ENCODE assay signal across 29 cellular contexts in the genomic region with DNA sequence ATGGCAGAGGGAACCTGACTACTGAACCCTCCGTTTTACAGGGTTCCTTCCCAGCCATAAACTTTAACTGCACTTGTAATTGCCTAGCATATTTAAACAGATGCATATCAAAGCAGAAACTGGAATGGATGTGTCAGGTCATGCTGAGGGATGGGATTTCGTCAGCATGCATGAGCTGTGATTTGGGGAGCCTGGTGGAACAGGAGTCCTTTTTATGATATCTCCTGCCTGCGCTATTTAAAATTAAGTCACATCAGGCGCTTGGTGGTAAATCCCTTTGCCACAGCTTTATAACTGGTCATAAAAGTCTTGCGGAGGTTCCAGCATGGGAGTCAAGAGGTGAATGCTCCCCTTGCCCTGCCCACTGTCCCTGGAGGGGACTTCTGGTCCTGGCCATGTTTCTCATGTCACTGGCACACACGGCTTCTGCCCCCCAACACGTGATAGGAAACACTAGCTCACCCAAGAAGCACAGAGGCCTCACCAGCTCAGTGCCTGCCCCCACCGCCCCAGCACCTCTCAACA. TPM values are rescaled to one million over a fixed set of nuclear protein-coding genes. Genes with fewer than 3 reads are reported as not detected.
DNase-seq lines count a peak whose midpoint lies in the region; ATAC-seq and TF ChIP-seq lines count a peak whose summit lies in the region.
"Had no signal": no experiment of that assay in that cellular context is flagged by ENCODE, and none has a peak within 500 bp of the region (broad histone marks: within the 10 kb centered on the region; RNA-seq: fewer than 3 reads in every experiment).

No MANE protein-coding gene starts in this region.

- H2AFZ ChIP-seq in neural progenitor cell (replicated peaks) = no peak overlapping the region
- H2AFZ ChIP-seq: GM23248 had no signal

- H4K20me1 ChIP-seq in neural progenitor cell (ENCODE audit: low read depth) = no peaks in the 10 kb centered on the region

- H3K79me2 ChIP-seq in neural progenitor cell (ENCODE audit: low read depth) = no peaks in the 10 kb centered on the region

- peaks cover 13% of the 10 kb centered on the region for H3K36me3 Mint-ChIP-seq in glutamatergic neuron (ENCODE audit: unreplicated experiment)
- H3K36me3 Mint-ChIP-seq in neural progenitor cell = no peaks in the 10 kb centered on the region
- H3K36me3 Mint-ChIP-seq: CD14-positive monocyte, immature natural killer cell, mesothelial cell of epicardium, naive B cell, type B pancreatic cell had no signal

- H3K27ac ChIP-seq in RWPE2 (ENCODE audit: poor library complexity, severe bottlenecking) (no peak overlapping the region), neural progenitor cell (no peak overlapping the region), upper lobe of right lung (no peak overlapping the region)
- H3K27ac ChIP-seq: 22Rv1, ascending aorta, gastrocnemius medialis, GM23248, left ventricle myocardium inferior, SK-N-MC had no signal

- peak; percentile 46 for DNase-seq in DMS 273 (lab: John Stamatoyannopoulos, UW; ENCODE audit: unreplicated experiment)
- no peak for DNase-seq in DMS 273 treated with DMSO at 0.1 percent for 48 hours (lab: John Stamatoyannopoulos, UW)
- DNase-seq in RWPE2 (ENCODE audit: low spot score) = peak; percentile 65
- peak; percentile 5 for DNase-seq in glutamatergic neuron
- DNase-seq in neural progenitor cell (ENCODE audit: low spot score) = no peak
- no peak for DNase-seq in stimulated activated CD8-positive, alpha-beta memory T cell treated with anti-CD3 and anti-CD28 coated beads, Interleukin-4, amount 100 ng/mL, for 48 hours
- no peak for DNase-seq in upper lobe of right lung
- DNase-seq: activated gamma-delta T cell treated with Interleukin-2 at 50 U/mL for 16 hours; activated T-cell treated with anti-CD3 and anti-CD28 coated beads, Interleukin-2, amount 50 U/mL, for 4 hours; caudate nucleus; gastrocnemius medialis; GM23248; immature natural killer cell; left ventricle myocardium inferior; naive B cell; NCI-H146; NCI-H345; NCI-H748 treated with DMSO at 0.1 percent for 48 hours; stimulated activated naive CD4-positive, alpha-beta T cell had no signal

- H3K4me1 ChIP-seq in RWPE2 (ENCODE audit: insufficient read depth, poor library complexity, severe bottlenecking) (peaks cover 1% of the 10 kb centered on the region), neural progenitor cell (no peaks in the 10 kb centered on the region), upper lobe of right lung (peaks cover 3% of the 10 kb centered on the region)
- H3K4me1 ChIP-seq: ascending aorta had no signal

- H3K9ac ChIP-seq in neural progenitor cell = no peak overlapping the region
- H3K9ac ChIP-seq: GM23248 had no signal

- H3K9me3 Mint-ChIP-seq in glutamatergic neuron (ENCODE audit: unreplicated experiment) = peaks cover 26% of the 10 kb centered on the region
- peaks cover 4% of the 10 kb centered on the region for H3K9me3 Mint-ChIP-seq in neural progenitor cell
- H3K9me3 Mint-ChIP-seq: activated T-cell treated with anti-CD3 and anti-CD28 coated beads, Interleukin-2, amount 50 U/mL, for 4 hours; dendritic cell treated with granulocyte-macrophage colony-stimulating factor and Interleukin-4, amounts not matched to agents 40 ng/mL and 50 ng/mL, for 4 days; immature natural killer cell; mesothelial cell of epicardium; naive B cell; T-helper 1 cell treated with Interleukin-12 subunit alpha and Interleukin-12 subunit beta and Interleukin-4 antibody, amounts not matched to agents 30 μg/mL and 1 μg/mL, for 36 hours; type B pancreatic cell had no signal

- no peak overlapping the region for H3K4me2 ChIP-seq in neural progenitor cell

- H3K36me3 ChIP-seq in RWPE2 (ENCODE audit: low read depth) (no peaks in the 10 kb centered on the region), neural progenitor cell (no peaks in the 10 kb centered on the region), upper lobe of right lung (no peaks in the 10 kb centered on the region)
- H3K36me3 ChIP-seq: ascending aorta, gastrocnemius medialis, left ventricle myocardium inferior had no signal

- TF ChIP-seq CTCF in RWPE2 (IDR thresholded peaks at IDR 0.05; ENCODE audit: poor library complexity, severe bottlenecking) = no peak
- no peak for TF ChIP-seq CTCF in glutamatergic neuron (IDR thresholded peaks at IDR 0.05; ENCODE audit: partially characterized antibody, unreplicated experiment)
- TF ChIP-seq CTCF in neural progenitor cell (IDR thresholded peaks at IDR 0.05) = no peak
- no peak for TF ChIP-seq CTCF in upper lobe of right lung (IDR thresholded peaks at IDR 0.05)

- intact Hi-C loops in upper lobe of right lung (cut with DNase I) = no loop called here

- H3K4me1 Mint-ChIP-seq in glutamatergic neuron (ENCODE audit: low read depth, unreplicated experiment) = peaks cover 19% of the 10 kb centered on the region
- peaks cover 20% of the 10 kb centered on the region for H3K4me1 Mint-ChIP-seq in neural progenitor cell

- no peak overlapping the region for H3K4me3 ChIP-seq in RWPE2 (ENCODE audit: severe bottlenecking)
- no peak overlapping the region for H3K4me3 ChIP-seq in neural progenitor cell
- H3K4me3 ChIP-seq in upper lobe of right lung = no peak overlapping the region
- H3K4me3 ChIP-seq: ascending aorta, gastrocnemius medialis, GM23248, left ventricle myocardium inferior, SK-N-MC had no signal

- H3K27me3 ChIP-seq in RWPE2 (ENCODE audit: insufficient read depth, poor library complexity, severe bottlenecking) (no peaks in the 10 kb centered on the region), neural progenitor cell (no peaks in the 10 kb centered on the region), upper lobe of right lung (no peaks in the 10 kb centered on the region)
- H3K27me3 ChIP-seq: ascending aorta, gastrocnemius medialis had no signal

- no peaks in the 10 kb centered on the region for H3K9me3 ChIP-seq in RWPE2 (ENCODE audit: severe bottlenecking)
- no peaks in the 10 kb centered on the region for H3K9me3 ChIP-seq in neural progenitor cell (ENCODE audit: low read depth)
- H3K9me3 ChIP-seq in upper lobe of right lung = no peaks in the 10 kb centered on the region
- H3K9me3 ChIP-seq: ascending aorta, gastrocnemius medialis, left ventricle myocardium inferior had no signal

- no peaks in the 10 kb centered on the region for H3F3A ChIP-seq in neural progenitor cell (ENCODE audit: low read depth)

- no peak overlapping the region for H3K4me3 Mint-ChIP-seq in glutamatergic neuron (ENCODE audit: unreplicated experiment)
- peak overlapping the region; percentile 41 for H3K4me3 Mint-ChIP-seq in neural progenitor cell
- H3K4me3 Mint-ChIP-seq: activated T-cell treated with anti-CD3 and anti-CD28 coated beads, Interleukin-2, amount 50 U/mL, for 4 hours; CD14-positive monocyte; dendritic cell treated with granulocyte-macrophage colony-stimulating factor and Interleukin-4, amounts not matched to agents 40 ng/mL and 50 ng/mL, for 4 days; immature natural killer cell; mesothelial cell of epicardium; T-helper 1 cell treated with Interleukin-12 subunit alpha and Interleukin-12 subunit beta and Interleukin-4 antibody, amounts not matched to agents 30 μg/mL and 1 μg/mL, for 36 hours; type B pancreatic cell had no signal

- H3K27ac Mint-ChIP-seq in glutamatergic neuron (ENCODE audit: unreplicated experiment) (no peak overlapping the region), neural progenitor cell (no peak overlapping the region)
- H3K27ac Mint-ChIP-seq: CD14-positive monocyte; dendritic cell treated with granulocyte-macrophage colony-stimulating factor and Interleukin-4, amounts not matched to agents 40 ng/mL and 50 ng/mL, for 4 days; mesothelial cell of epicardium; naive B cell; T-helper 1 cell treated with Interleukin-12 subunit alpha and Interleukin-12 subunit beta and Interleukin-4 antibody, amounts not matched to agents 30 μg/mL and 1 μg/mL, for 36 hours; type B pancreatic cell had no signal

- H3K27me3 Mint-ChIP-seq in glutamatergic neuron (ENCODE audit: unreplicated experiment) = peaks cover 32% of the 10 kb centered on the region
- peaks cover 3% of the 10 kb centered on the region for H3K27me3 Mint-ChIP-seq in neural progenitor cell (ENCODE audit: insufficient read depth, low read depth)

- peak; percentile 11; the same call in 1 of the 3 replicates for ATAC-seq in RWPE2 (ENCODE audit: low read depth)
- no peak for ATAC-seq in upper lobe of right lung
- ATAC-seq in SK-N-SH treated with all-trans-retinoic acid at 6 μM for 48 hours = no peak
- ATAC-seq: activated T-cell treated with anti-CD3 and anti-CD28 coated beads, Interleukin-2, amount 50 U/mL, for 4 hours; gastrocnemius medialis; HepG2 had no signal

TF ChIP-seq in SK-N-SH treated with all-trans-retinoic acid at 6 μM for 48 hours, 23 proteins besides CTCF, POLR2A, EP300 and RAD21 (continues in another document):
- TF ChIP-seq ARNTL (CRISPR knock-in tag; IDR thresholded peaks at IDR 0.05; ENCODE audit: borderline replicate concordance, low read depth) (no peak), ESRRG (CRISPR knock-in tag; IDR thresholded peaks at IDR 0.05) (no peak), CSDC2 (CRISPR knock-in tag; IDR thresholded peaks at IDR 0.05) (no peak), PPARA (CRISPR knock-in tag; IDR thresholded peaks at IDR 0.05; ENCODE audit: borderline replicate concordance) (no peak), TCF4 (CRISPR knock-in tag; IDR thresholded peaks at IDR 0.05; ENCODE audit: borderline replicate concordance) (no peak), ZC3H10 (CRISPR knock-in tag; IDR thresholded peaks at IDR 0.05) (no peak), SNAI2 (CRISPR knock-in tag; IDR thresholded peaks at IDR 0.05) (no peak), ZNF565 (CRISPR knock-in tag; conservative IDR thresholded peaks at IDR 0.05; ENCODE audit: low read depth) (no peak), ZFP30 (CRISPR knock-in tag; IDR thresholded peaks at IDR 0.05) (no peak), RARB (CRISPR knock-in tag; IDR thresholded peaks at IDR 0.05) (no peak), TOX (CRISPR knock-in tag; IDR thresholded peaks at IDR 0.05; ENCODE audit: borderline replicate concordance) (no peak), ZNF8 (CRISPR knock-in tag; IDR thresholded peaks at IDR 0.05) (no peak)
- TF ChIP-seq, protein P1, sequence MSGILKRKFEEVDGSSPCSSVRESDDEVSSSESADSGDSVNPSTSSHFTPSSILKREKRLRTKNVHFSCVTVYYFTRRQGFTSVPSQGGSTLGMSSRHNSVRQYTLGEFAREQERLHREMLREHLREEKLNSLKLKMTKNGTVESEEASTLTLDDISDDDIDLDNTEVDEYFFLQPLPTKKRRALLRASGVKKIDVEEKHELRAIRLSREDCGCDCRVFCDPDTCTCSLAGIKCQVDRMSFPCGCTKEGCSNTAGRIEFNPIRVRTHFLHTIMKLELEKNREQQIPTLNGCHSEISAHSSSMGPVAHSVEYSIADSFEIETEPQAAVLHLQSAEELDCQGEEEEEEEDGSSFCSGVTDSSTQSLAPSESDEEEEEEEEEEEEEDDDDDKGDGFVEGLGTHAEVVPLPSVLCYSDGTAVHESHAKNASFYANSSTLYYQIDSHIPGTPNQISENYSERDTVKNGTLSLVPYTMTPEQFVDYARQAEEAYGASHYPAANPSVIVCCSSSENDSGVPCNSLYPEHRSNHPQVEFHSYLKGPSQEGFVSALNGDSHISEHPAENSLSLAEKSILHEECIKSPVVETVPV (CRISPR knock-in tag; IDR thresholded peaks at IDR 0.05) = no peak

RNA-seq across cellular contexts. Expression of a gene that starts 25.9 kb away (rescaled TPM):
- total RNA-seq in glutamatergic neuron (ENCODE audit: unreplicated experiment) (82.4 TPM), neural progenitor cell (ENCODE audit: low replicate concordance) (101 and 105 TPM in 2 replicates), upper lobe of right lung (58.8 TPM)

Comparison
In these comparisons a context has a peak if more than half of its experiments do, and no peak if none do; other contexts are left out.
1. DNase-seq: peak in DMS 273 (single experiment), RWPE2 (single experiment) and glutamatergic neuron (single experiment); none in DMS 273 treated with DMSO at 0.1 percent for 48 hours (single experiment), neural progenitor cell (single experiment), stimulated activated CD8-positive, alpha-beta memory T cell treated with anti-CD3 and anti-CD28 coated beads, Interleukin-4, amount 100 ng/mL, for 48 hours (single experiment) and upper lobe of right lung (single experiment).